ENCODE assay signal across 8 cellular contexts in the genomic region with DNA sequence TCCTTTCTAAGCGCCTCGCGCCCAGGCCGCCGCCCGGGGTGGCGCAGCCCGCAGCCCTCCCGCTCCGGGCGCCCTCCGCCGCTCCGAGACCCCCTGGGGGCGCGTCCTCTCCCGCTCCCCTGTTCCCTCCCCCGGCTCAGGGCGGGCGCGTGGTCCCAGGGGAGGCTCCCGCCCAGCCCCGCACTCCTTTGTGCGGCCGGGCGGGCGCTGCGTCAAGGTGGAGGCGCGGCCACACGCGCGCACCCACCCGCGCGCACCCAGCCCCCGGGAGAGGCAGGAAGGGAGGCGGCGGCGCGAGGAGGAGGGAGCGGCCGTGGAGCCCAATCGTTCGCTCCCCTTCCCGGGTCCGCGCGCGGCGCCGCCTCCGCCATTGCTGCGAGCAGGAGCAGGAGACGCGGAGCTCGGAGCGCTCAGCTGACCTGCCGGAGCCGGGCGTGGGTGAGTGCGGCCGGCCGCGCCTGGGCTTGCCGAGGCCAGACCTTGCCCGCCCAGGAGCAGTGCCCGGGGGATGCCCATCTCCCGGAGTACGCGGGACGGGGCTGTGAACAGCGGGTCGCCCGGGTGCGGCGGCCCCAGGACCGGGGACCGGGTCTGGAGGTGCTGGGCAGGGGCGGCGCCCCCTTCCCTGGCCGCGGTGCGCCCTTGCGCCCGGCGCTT. TPM values are rescaled to one million over a fixed set of nuclear protein-coding genes. Genes with fewer than 3 reads are reported as not detected.
DNase-seq lines count a peak whose midpoint lies in the region; ATAC-seq, FAIRE-seq and TF ChIP-seq lines count a peak whose summit lies in the region.

A gene with protein sequence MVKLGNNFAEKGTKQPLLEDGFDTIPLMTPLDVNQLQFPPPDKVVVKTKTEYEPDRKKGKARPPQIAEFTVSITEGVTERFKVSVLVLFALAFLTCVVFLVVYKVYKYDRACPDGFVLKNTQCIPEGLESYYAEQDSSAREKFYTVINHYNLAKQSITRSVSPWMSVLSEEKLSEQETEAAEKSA (plus strand): TSS at position 367 of the 657 bp plus-strand sequence. CDS start 528 bp downstream, outside the sequence.

- H4K20me1 ChIP-seq in GM12878 (ENCODE audit: control insufficient read depth, insufficient read depth) = no peaks in the 10 kb centered on the region

- BruUV-seq in GM12878 (replicated peaks; lab: Mats Ljungman, UMichigan) = no TSS peak

- H3K27ac ChIP-seq in RWPE1 (peak within 1 kb of the TSS; percentile 6; the same call in 1 of the 2 replicates), GM12878 (ENCODE audit: control insufficient read depth, insufficient read depth) (no peak within 1 kb of the TSS), SJCRH30 (no peak within 1 kb of the TSS)

- H3K4me3 ChIP-seq in GM12864 (ENCODE audit: low read depth, low read length) (peak within 1 kb of the TSS; percentile 49), GM12878 (no peak within 1 kb of the TSS), SJCRH30 (no peak within 1 kb of the TSS)

- RAD21 ChIA-PET in GM12878 (lab: Charles Lee; ENCODE audit: unreplicated experiment) = no interaction called here

- DNase-seq in GM12864 (ENCODE audit: low read depth) (no peak), RWPE1 (ENCODE audit: low spot score) (peak; percentile 18), GM12878 (ENCODE audit: low read depth, low spot score) (no peak), inferior parietal cortex (ENCODE audit: extremely low spot score) (peak; percentile 38), SKM-1 treated with dmso at 0.1 percent for 144 hours (lab: John Stamatoyannopoulos, UW; ENCODE audit: unreplicated experiment) (no peak), SJCRH30 (no peak)
- DNase-seq in stimulated activated CD4-positive, alpha-beta T cell treated with anti-CD3 and anti-CD28 coated beads, Interleukin-4, amount 100 ng/mL, for 1 hour = peak; percentile 32

- H3K4me2 ChIP-seq in GM12878 (ENCODE audit: control insufficient read depth, insufficient read depth) = peak within 1 kb of the TSS; percentile 33; the same call in 1 of the 2 replicates

- no peak for TF ChIP-seq EP300 in GM12878 (IDR thresholded peaks at IDR 0.05; ENCODE audit: borderline replicate concordance in 1 of 2, control insufficient read depth in 1 of 2, low read depth in 2 of 2, low read length in 2 of 2)

- H3K4me1 ChIP-seq in GM12878 (ENCODE audit: control insufficient read depth, insufficient read depth, low read length) (no peaks in the 10 kb centered on the region), SJCRH30 (no peaks in the 10 kb centered on the region)

- POLR2A ChIA-PET in RWPE1 (lab: Yijun Ruan, JAX; ENCODE audit: low non-redundant PET) = no interaction called here
- POLR2A ChIA-PET in GM12878 (lab: Charles Lee) = no interaction called here

- TF ChIP-seq RAD21 in GM12878 (IDR thresholded peaks at IDR 0.05; ENCODE audit: insufficient read depth, low read depth, low read length) = no peak

- no peak within 1 kb of the TSS for H3K9ac ChIP-seq in GM12878 (ENCODE audit: control insufficient read depth, insufficient read depth, low read length)

- TF ChIP-seq POLR2A in GM12878 (IDR thresholded peaks at IDR 0.05; ENCODE audit: low read depth, low read length) = no peak

- no peaks in the 10 kb centered on the region for H3K79me2 ChIP-seq in GM12878 (ENCODE audit: control insufficient read depth, insufficient read depth, low read length)

- no peak for TF ChIP-seq CTCF in GM12864 (IDR thresholded peaks at IDR 0.05; ENCODE audit: low read depth, low read length, missing control alignments)
- no peak for TF ChIP-seq CTCF in RWPE1 (conservative IDR thresholded peaks at IDR 0.05; ENCODE audit: low read depth)
- TF ChIP-seq CTCF in GM12878 (IDR thresholded peaks at IDR 0.05 in 2 of 3, conservative IDR thresholded peaks at IDR 0.05 in 1 of 3; ENCODE audit: control insufficient read depth in 2 of 3, extremely low read depth in 1 of 3, insufficient read depth in 1 of 3, low read depth in 3 of 3, low read length in 3 of 3) = no peak

- intact Hi-C loops in GM12878 (cut with micrococcal nuclease; ENCODE audit: unreplicated experiment) = no loop called here

- peaks cover 5 to 10% of the 10 kb centered on the region in 2 experiments for H3K27me3 ChIP-seq in GM12878 (replicated peaks in 1 of 2; ENCODE audit: control insufficient read depth in 2 of 2, insufficient read depth in 2 of 2, low read length in 1 of 2)
- peaks cover 4% of the 10 kb centered on the region; the same call in 1 of the 2 replicates for H3K27me3 ChIP-seq in SJCRH30

- no peak for FAIRE-seq in GM12878 (lab: Jason Lieb, UNC)

- H2AFZ ChIP-seq in GM12878 (ENCODE audit: control insufficient read depth, low read depth, low read length) = no peak within 1 kb of the TSS

- ATAC-seq in GM12878 (no peak; the same call in 1 of the 3 replicates), HG03432 (IDR thresholded peaks at IDR 0.05; ENCODE audit: unreplicated experiment) (no peak)

- SMC1A ChIA-PET in GM12878 (lab: Charles Lee; ENCODE audit: uncharacterized antibody, unreplicated experiment) = no interaction called here

- in situ Hi-C loops in GM12878 (cut with MboI) = no loop called here

- H3K36me3 ChIP-seq in GM12878 (ENCODE audit: control insufficient read depth in 2 of 2, insufficient read depth in 2 of 2, low read length in 1 of 2) (no peaks in the 10 kb centered on the region), SJCRH30 (no peaks in the 10 kb centered on the region)

- WGBS in GM12878 (ENCODE audit: insufficient coverage, insufficient replicate concordance, low lambda C conversion rate, missing lambda C conversion rate) = 9% methylated on average over 56 of the region's 87 CpGs

- H3K9me3 ChIP-seq in GM12878 (replicated peaks; ENCODE audit: control insufficient read depth, insufficient read depth, low read length) = no peaks in the 10 kb centered on the region
- H3K9me3 ChIP-seq in SJCRH30 (replicated peaks) = no peaks in the 10 kb centered on the region

- CTCF ChIA-PET in RWPE1 (lab: Yijun Ruan, JAX) (interaction anchor here (0.6 kb wide), 1 partner anchor 1934 kb away, joined by 6 read pairs; no protein-coding TSS in a partner anchor), GM12878 (lab: Yijun Ruan, JAX) (no interaction called here)

TF ChIP-seq in GM12878, 131 proteins besides CTCF, POLR2A, EP300 and RAD21:
- TF ChIP-seq, protein P1, sequence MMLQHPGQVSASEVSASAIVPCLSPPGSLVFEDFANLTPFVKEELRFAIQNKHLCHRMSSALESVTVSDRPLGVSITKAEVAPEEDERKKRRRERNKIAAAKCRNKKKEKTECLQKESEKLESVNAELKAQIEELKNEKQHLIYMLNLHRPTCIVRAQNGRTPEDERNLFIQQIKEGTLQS (IDR thresholded peaks at IDR 0.05; ENCODE audit: borderline replicate concordance, extremely low read depth, low read depth, low read length) = no peak
- TF ChIP-seq, protein P2, sequence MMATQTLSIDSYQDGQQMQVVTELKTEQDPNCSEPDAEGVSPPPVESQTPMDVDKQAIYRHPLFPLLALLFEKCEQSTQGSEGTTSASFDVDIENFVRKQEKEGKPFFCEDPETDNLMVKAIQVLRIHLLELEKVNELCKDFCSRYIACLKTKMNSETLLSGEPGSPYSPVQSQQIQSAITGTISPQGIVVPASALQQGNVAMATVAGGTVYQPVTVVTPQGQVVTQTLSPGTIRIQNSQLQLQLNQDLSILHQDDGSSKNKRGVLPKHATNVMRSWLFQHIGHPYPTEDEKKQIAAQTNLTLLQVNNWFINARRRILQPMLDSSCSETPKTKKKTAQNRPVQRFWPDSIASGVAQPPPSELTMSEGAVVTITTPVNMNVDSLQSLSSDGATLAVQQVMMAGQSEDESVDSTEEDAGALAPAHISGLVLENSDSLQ (IDR thresholded peaks at IDR 0.05) = no peak
- TF ChIP-seq BMI1 (IDR thresholded peaks at IDR 0.05; ENCODE audit: borderline replicate concordance) (no peak), HDAC6 (IDR thresholded peaks at IDR 0.05; ENCODE audit: unreplicated experiment) (peak; percentile 49), DPF2 (IDR thresholded peaks at IDR 0.05) (no peak), CBX5 (IDR thresholded peaks at IDR 0.05; ENCODE audit: low read depth) (no peak)

RNA-seq across cellular contexts. Expression of the gene that starts here (rescaled TPM):
- not detected in 2 replicates for total RNA-seq in GM12878 (2013; cell fraction: nucleolus; rRNA removed)
- not detected in 2 replicates for total RNA-seq in GM12878 (2014; rRNA removed)
- not detected in 2 replicates for total RNA-seq in GM12878 (2014; rRNA removed; fragmentation: Illumina TruSeq; extraction: Trizol)
- total RNA-seq in GM12878 (2021) = 0.10 TPM in 1 of 2 replicates, not detected in the other
- polyA plus RNA-seq in GM12878 (2011; ENCODE audit: low read depth) = 0.42 TPM
- 0.03 TPM in 1 of 2 replicates, not detected in the other for polyA plus RNA-seq in GM12878 (2011; rRNA removed)
- polyA plus RNA-seq in GM12878 (2011; cell fraction: cytosol; rRNA removed) = not detected in 2 replicates
- polyA plus RNA-seq in GM12878 (2011; cell fraction: nucleus; rRNA removed) = 0.26 TPM in 1 of 2 replicates, not detected in the other
- polyA plus RNA-seq in GM12878 (2012) = 0.59 and 0.70 TPM in 2 replicates
- 0.06 TPM in 1 of 2 replicates, not detected in the other for polyA plus RNA-seq in GM12878 (2014; fragmentation: Illumina TruSeq; extraction: Trizol)
- not detected for polyA plus RNA-seq in GM12878 (2014; fragmentation: Nextera tagmentation; extraction: Ambion mirVana)
- 0.22 TPM in 1 of 2 replicates, not detected in the other for polyA plus RNA-seq in GM12878 (2014; rRNA removed)
- under 1 TPM; 0.15 to 0.19 TPM for polyA plus RNA-seq in GM12878 (2016; fragmentation: Nextera tagmentation; extraction: Ambion mirVana)
- polyA minus RNA-seq in GM12878 (2011; rRNA and poly(A)+ RNA removed) = not detected in 2 replicates
- polyA minus RNA-seq in GM12878 (2011; cell fraction: cytosol; rRNA and poly(A)+ RNA removed) = not detected in 2 replicates
- not detected in 2 replicates for polyA minus RNA-seq in GM12878 (2011; cell fraction: nucleus; rRNA and poly(A)+ RNA removed)
- not detected in 2 replicates for total RNA-seq in SJCRH30 (2014; rRNA removed; shearing (Covaris generic))

Comparison
In these comparisons a context has a peak if more than half of its experiments do, and no peak if none do; other contexts are left out.
1. DNase-seq: peak in RWPE1 (single experiment), inferior parietal cortex (single experiment) and stimulated activated CD4-positive, alpha-beta T cell treated with anti-CD3 and anti-CD28 coated beads, Interleukin-4, amount 100 ng/mL, for 1 hour (single experiment); none in GM12864 (single experiment), GM12878 (single experiment), SKM-1 treated with dmso at 0.1 percent for 144 hours (single experiment) and SJCRH30 (0 of 2).